In genomic region chr1:185388346-185388745, GRCh38 we compare ENCODE assay signal across 7 cellular contexts.
"Had no signal": no experiment of that assay in that cellular context is flagged by ENCODE, and none has a peak within 500 bp of the region (broad histone marks: within the 10 kb centered on the region; RNA-seq: fewer than 3 reads in every experiment).

No MANE protein-coding gene starts in this region.

- H3K4me3 Mint-ChIP-seq: HFFc6, IgD-negative memory B cell had no signal

- H3K36me3 Mint-ChIP-seq: IgD-negative memory B cell had no signal

- H3K27ac Mint-ChIP-seq: HFFc6, IgD-negative memory B cell had no signal

- ATAC-seq: HCT116, HepG2 had no signal

- H3K27me3 Mint-ChIP-seq: IgD-negative memory B cell had no signal

- FAIRE-seq: HepG2 had no signal

- DNase-seq: GM23248, GOT3, H7, HFFc6 had no signal
